8 cellular contexts compared by ENCODE assay signal in the genomic region with DNA sequence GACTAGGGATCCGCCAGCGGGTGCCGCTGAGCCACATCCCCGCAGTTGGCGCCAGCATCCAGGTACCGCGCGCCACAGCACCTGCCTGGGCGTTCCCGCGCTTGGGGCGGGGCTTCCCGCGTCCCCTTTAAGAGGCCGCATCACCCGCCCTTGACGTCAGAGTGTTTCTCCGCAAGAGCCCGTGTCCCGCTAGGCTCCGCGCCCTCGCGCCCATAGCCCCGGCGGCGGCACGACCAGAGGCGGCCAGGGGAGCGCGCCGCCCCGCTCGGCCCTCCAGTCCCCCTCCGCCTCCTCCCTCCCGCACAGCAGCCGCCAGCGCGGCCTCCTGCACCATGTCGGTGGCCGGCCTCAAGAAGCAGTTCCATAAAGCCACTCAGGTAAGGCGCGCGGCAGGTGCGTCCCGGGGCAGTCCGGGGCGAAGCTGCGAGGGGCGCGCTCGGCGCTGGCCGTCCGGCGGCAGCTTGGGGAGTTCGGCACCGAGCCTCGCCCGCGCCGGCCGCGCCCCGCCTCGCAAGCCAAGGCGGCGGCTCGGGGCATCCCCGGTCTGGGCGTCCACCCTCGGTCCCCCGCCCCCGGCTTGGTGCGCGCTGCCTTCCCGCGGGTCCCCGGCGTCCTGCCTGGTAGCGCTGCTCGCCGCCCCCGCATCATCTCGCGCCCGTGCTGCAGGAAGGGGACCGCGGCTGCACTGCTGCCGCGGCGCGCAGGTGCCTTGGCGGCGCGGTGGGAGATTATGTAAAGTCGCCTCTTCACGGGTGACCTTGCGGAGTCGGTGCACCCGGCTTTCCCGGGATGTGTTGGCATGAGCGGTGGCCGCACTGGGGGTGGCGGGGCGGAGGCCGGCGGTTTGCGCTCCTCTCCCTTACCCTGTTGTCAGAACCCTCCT. TPM values are rescaled to one million over a fixed set of nuclear protein-coding genes. Genes with fewer than 3 reads are reported as not detected.
DNase-seq lines count a peak whose midpoint lies in the region; ATAC-seq and TF ChIP-seq lines count a peak whose summit lies in the region.

A gene (plus strand): TSS at position 156 of the 883 bp plus-strand sequence.

- peaks cover 0 to 15% (median 9%) of the 10 kb centered on the region in 4 donors for H3K4me1 ChIP-seq in liver (ENCODE audit: control insufficient read depth in 4 of 4, insufficient read depth in 4 of 4, low read length in 3 of 4)

- H3K27ac ChIP-seq in coronary artery = no peak within 1 kb of the TSS
- H3K27ac ChIP-seq in liver (ENCODE audit: low read depth in 1 of 2, low read length in 2 of 2) = no peak within 1 kb of the TSS
- H3K27ac ChIP-seq in substantia nigra (ENCODE audit: low read depth, low read length, poor library complexity, severe bottlenecking) = no peak within 1 kb of the TSS

- H3K9ac ChIP-seq in liver (ENCODE audit: low read depth in 1 of 2, low read length in 2 of 2) = no peak within 1 kb of the TSS

- no peak for TF ChIP-seq RAD21 in liver (IDR thresholded peaks at IDR 0.05)

- TF ChIP-seq CTCF in GM12865 (IDR thresholded peaks at IDR 0.05; ENCODE audit: insufficient read depth, low read depth, low read length, missing control alignments) = no peak
- TF ChIP-seq CTCF in coronary artery (IDR thresholded peaks at IDR 0.05) = no peak
- no peak for TF ChIP-seq CTCF in liver (IDR thresholded peaks at IDR 0.05; ENCODE audit: low read depth, low read length, missing input control)

- WGBS in liver = 2% methylated on average over 109 of the region's 109 CpGs

- DNase-seq in GM12865 (ENCODE audit: low read depth) = peak; percentile 7
- peak; percentile 97 for DNase-seq in NCI-H748 (lab: John Stamatoyannopoulos, UW; ENCODE audit: unreplicated experiment)
- no peak for DNase-seq in coronary artery (ENCODE audit: low spot score)
- peak in 36 of 49 donors; percentile 3 to 88 (median 22) for DNase-seq in substantia nigra (lab: John Stamatoyannopoulos, UW)
- no peak for DNase-seq in NCI-H1694 (lab: John Stamatoyannopoulos, UW)

- peak; percentile 59 for ATAC-seq in HG03039 (IDR thresholded peaks at IDR 0.05; ENCODE audit: unreplicated experiment)
- no peak for ATAC-seq in GM21423 (IDR thresholded peaks at IDR 0.05; ENCODE audit: unreplicated experiment)

- H3K27me3 ChIP-seq in liver (ENCODE audit: control insufficient read depth in 4 of 4, insufficient read depth in 4 of 4, low read length in 3 of 4) = peaks cover 0 to 16% (median 2%) of the 10 kb centered on the region in 4 donors

- no peaks in the 10 kb centered on the region for H3K9me3 ChIP-seq in liver (ENCODE audit: control insufficient read depth in 4 of 4, low read length in 3 of 4)

- no peak within 1 kb of the TSS for H3K4me3 ChIP-seq in GM12865 (ENCODE audit: low read depth, low read length)
- peak within 1 kb of the TSS; percentile 71 for H3K4me3 ChIP-seq in coronary artery
- H3K4me3 ChIP-seq in liver (ENCODE audit: low read depth in 1 of 3, low read length in 3 of 3) = peak within 1 kb of the TSS in 2 of 3 donors; percentile 4 to 70

- no peaks in the 10 kb centered on the region for H3K36me3 ChIP-seq in liver (ENCODE audit: control insufficient read depth in 4 of 4, insufficient read depth in 3 of 4, low read depth in 1 of 4, low read length in 3 of 4)

TF ChIP-seq in liver, 16 proteins besides CTCF, POLR2A, EP300 and RAD21:
- TF ChIP-seq HNF4A (conservative IDR thresholded peaks at IDR 0.05) (no peak), FOXA1 (IDR thresholded peaks at IDR 0.05) (no peak), RXRA (IDR thresholded peaks at IDR 0.05) (no peak), EGR1 (IDR thresholded peaks at IDR 0.05; ENCODE audit: low read depth in 2 of 2) (no peak), GABPA (IDR thresholded peaks at IDR 0.05 in 1 of 2, conservative IDR thresholded peaks at IDR 0.05 in 1 of 2) (no peak), NR2F2 (IDR thresholded peaks at IDR 0.05) (no peak), SP1 (IDR thresholded peaks at IDR 0.05) (no peak), JUND (IDR thresholded peaks at IDR 0.05) (no peak), YY1 (IDR thresholded peaks at IDR 0.05) (no peak), HNF4G (IDR thresholded peaks at IDR 0.05) (no peak), TAF1 (conservative IDR thresholded peaks at IDR 0.05) (no peak), FOXA2 (IDR thresholded peaks at IDR 0.05) (no peak)
- TF ChIP-seq, protein P1, sequence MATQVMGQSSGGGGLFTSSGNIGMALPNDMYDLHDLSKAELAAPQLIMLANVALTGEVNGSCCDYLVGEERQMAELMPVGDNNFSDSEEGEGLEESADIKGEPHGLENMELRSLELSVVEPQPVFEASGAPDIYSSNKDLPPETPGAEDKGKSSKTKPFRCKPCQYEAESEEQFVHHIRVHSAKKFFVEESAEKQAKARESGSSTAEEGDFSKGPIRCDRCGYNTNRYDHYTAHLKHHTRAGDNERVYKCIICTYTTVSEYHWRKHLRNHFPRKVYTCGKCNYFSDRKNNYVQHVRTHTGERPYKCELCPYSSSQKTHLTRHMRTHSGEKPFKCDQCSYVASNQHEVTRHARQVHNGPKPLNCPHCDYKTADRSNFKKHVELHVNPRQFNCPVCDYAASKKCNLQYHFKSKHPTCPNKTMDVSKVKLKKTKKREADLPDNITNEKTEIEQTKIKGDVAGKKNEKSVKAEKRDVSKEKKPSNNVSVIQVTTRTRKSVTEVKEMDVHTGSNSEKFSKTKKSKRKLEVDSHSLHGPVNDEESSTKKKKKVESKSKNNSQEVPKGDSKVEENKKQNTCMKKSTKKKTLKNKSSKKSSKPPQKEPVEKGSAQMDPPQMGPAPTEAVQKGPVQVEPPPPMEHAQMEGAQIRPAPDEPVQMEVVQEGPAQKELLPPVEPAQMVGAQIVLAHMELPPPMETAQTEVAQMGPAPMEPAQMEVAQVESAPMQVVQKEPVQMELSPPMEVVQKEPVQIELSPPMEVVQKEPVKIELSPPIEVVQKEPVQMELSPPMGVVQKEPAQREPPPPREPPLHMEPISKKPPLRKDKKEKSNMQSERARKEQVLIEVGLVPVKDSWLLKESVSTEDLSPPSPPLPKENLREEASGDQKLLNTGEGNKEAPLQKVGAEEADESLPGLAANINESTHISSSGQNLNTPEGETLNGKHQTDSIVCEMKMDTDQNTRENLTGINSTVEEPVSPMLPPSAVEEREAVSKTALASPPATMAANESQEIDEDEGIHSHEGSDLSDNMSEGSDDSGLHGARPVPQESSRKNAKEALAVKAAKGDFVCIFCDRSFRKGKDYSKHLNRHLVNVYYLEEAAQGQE (IDR thresholded peaks at IDR 0.05) = no peak
- TF ChIP-seq, protein P2, sequence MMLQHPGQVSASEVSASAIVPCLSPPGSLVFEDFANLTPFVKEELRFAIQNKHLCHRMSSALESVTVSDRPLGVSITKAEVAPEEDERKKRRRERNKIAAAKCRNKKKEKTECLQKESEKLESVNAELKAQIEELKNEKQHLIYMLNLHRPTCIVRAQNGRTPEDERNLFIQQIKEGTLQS (IDR thresholded peaks at IDR 0.05) = no peak
- TF ChIP-seq, protein P3, sequence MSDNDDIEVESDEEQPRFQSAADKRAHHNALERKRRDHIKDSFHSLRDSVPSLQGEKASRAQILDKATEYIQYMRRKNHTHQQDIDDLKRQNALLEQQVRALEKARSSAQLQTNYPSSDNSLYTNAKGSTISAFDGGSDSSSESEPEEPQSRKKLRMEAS (IDR thresholded peaks at IDR 0.05) = no peak
- TF ChIP-seq, protein P4, sequence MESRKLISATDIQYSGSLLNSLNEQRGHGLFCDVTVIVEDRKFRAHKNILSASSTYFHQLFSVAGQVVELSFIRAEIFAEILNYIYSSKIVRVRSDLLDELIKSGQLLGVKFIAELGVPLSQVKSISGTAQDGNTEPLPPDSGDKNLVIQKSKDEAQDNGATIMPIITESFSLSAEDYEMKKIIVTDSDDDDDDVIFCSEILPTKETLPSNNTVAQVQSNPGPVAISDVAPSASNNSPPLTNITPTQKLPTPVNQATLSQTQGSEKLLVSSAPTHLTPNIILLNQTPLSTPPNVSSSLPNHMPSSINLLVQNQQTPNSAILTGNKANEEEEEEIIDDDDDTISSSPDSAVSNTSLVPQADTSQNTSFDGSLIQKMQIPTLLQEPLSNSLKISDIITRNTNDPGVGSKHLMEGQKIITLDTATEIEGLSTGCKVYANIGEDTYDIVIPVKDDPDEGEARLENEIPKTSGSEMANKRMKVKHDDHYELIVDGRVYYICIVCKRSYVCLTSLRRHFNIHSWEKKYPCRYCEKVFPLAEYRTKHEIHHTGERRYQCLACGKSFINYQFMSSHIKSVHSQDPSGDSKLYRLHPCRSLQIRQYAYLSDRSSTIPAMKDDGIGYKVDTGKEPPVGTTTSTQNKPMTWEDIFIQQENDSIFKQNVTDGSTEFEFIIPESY (IDR thresholded peaks at IDR 0.05) = no peak
TF ChIP-seq in liver: peak in this region for 0.

RNA-seq across cellular contexts. Expression of the gene that starts here (rescaled TPM):
- under 1 TPM in 1 of 2 donors, not detected in 1; 0.08 TPM for total RNA-seq in liver
- under 1 TPM in 1 of 2 donors, not detected in 1; 0.06 TPM for polyA plus RNA-seq in liver

Comparison
In these comparisons a context has a peak if more than half of its experiments do, and no peak if none do; other contexts are left out.
1. DNase-seq: peak in GM12865 (single experiment), NCI-H748 (single experiment) and substantia nigra (36 of 49); none in coronary artery (single experiment) and NCI-H1694 (single experiment).